8 cellular contexts compared by ENCODE assay signal in genomic region chr11:119381186-119381988, GRCh38. TPM values are rescaled to one million over a fixed set of nuclear protein-coding genes. Genes with fewer than 3 reads are reported as not detected.
DNase-seq lines count a peak whose midpoint lies in the region; ATAC-seq and TF ChIP-seq lines count a peak whose summit lies in the region.

USP2 (minus strand) TSS chr11:119381690; CDS start chr11:119373480, 8,210 bp downstream.

- DNase-seq in BJ (ENCODE audit: low read depth) (peak; percentile 90), NCI-H524 treated with DMSO at 0.1 percent for 48 hours (lab: John Stamatoyannopoulos, UW) (peak; percentile 66), kidney tubule cell (ENCODE audit: low spot score) (peak; percentile 97)
- peak; percentile 97 for DNase-seq in activated CD4-positive, alpha-beta T cell treated with anti-CD3 and anti-CD28 coated beads for 48 hours
- peak; percentile 92 to 96 for DNase-seq in stimulated activated CD4-positive, alpha-beta T cell treated with anti-CD3 and anti-CD28 coated beads, Interleukin-15, amount 100 ng/mL, for 48 hours (ENCODE audit: low read depth in 2 of 2)

- H3K36me3 ChIP-seq in BJ (ENCODE audit: control insufficient read depth, insufficient read depth, low read length): no peaks in the 10 kb centered on the region

- POLR2A ChIA-PET in BJ (lab: Charles Lee): no interaction called here

- H3K4me3 ChIP-seq in BJ (ENCODE audit: low read depth, low read length): peak within 1 kb of the TSS; percentile 47

- peak; percentile 92 for ATAC-seq in GM19328 (IDR thresholded peaks at IDR 0.05; ENCODE audit: unreplicated experiment)
- ATAC-seq in HG03460 (IDR thresholded peaks at IDR 0.05; ENCODE audit: unreplicated experiment): peak; percentile 99

- CTCF ChIA-PET in BJ (lab: Yijun Ruan, JAX): interaction anchor here (0.5 to 21.4 kb wide), 29 partner anchors 6 to 237 kb away, joined by 3 to 349 read pairs (median 5); partner anchors contain the start of gene THY1

- peak; percentile 89 for TF ChIP-seq CTCF in BJ (IDR thresholded peaks at IDR 0.05; ENCODE audit: insufficient read depth, low read depth, low read length)

- H3K27me3 ChIP-seq in BJ (ENCODE audit: control insufficient read depth, insufficient read depth, low read length): peaks cover 5% of the 10 kb centered on the region; the same call in 1 of the 2 replicates

- H3K27ac ChIP-seq in cingulate gyrus (ENCODE audit: low read depth, low read length): peak within 1 kb of the TSS; percentile 79

RNA-seq across cellular contexts. Expression of gene USP2, which starts in this region (rescaled TPM):
- 0.27 and 0.71 TPM in 2 replicates for polyA plus RNA-seq in BJ (2011; rRNA removed)
- polyA minus RNA-seq in BJ (2011; rRNA and poly(A)+ RNA removed): 0.41 and 1.8 TPM in 2 replicates

Comparison
In these comparisons a context has a peak if more than half of its experiments do, and no peak if none do; other contexts are left out.
1. Peak in every context shown above with its lines: DNase-seq, ATAC-seq, H3K4me3 ChIP-seq and H3K27ac ChIP-seq.